Comparison of ENCODE assay signal across 9 cellular contexts in the genomic region with DNA sequence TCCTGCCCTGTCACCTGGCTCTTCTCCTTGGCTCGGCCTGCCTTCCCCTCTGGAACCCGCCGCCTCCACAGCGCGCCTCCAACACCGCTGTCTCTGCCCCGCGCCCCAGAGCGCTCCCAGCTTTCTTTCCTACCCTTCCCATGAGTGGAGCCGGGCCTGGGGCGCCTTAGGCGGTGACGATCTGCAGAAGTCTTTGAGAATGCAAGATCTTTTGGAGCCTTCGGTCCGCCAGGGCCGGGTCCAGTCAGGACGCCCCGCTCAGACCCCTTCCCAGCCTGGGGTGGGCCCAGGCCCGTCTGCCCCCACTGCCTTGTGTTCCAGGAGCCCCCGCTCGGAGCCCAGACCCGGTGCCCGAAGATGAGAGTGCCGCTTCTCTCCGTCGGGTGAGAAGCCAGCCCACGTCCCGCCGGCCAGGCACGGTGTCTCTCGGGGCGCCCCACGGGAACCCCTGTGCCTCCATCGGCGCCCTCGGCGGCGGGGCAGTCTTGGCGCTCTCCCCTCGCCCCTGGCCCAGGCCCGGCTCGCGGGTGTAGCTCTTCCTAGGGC. TPM values are rescaled to one million over a fixed set of nuclear protein-coding genes. Genes with fewer than 3 reads are reported as not detected.
A peak's percentile ranks its signal among the peaks of the same experiment; 100 is the strongest.
DNase-seq lines count a peak whose midpoint lies in the region; ATAC-seq and TF ChIP-seq lines count a peak whose summit lies in the region.
"Had no signal": no experiment of that assay in that cellular context is flagged by ENCODE, and none has a peak within 500 bp of the region (broad histone marks: within the 10 kb centered on the region; RNA-seq: fewer than 3 reads in every experiment).

No MANE protein-coding gene starts in this region.

- H3K56ac ChIP-seq in IMR-90 (ENCODE audit: extremely low read depth, insufficient read depth, low read length), result no peak overlapping the region

- 3% methylated on average over 11 of the region's 43 CpGs; no CpG with 5 or more reads in 1 of the 2 experiments for WGBS in IMR-90 (ENCODE audit: extremely low coverage in 2 of 2, insufficient read length in 1 of 2), 2 experiments
- WGBS in right lobe of liver (ENCODE audit: insufficient coverage, low coverage, low lambda C conversion rate, missing lambda C conversion rate), result 6% methylated on average over 13 of the region's 43 CpGs
- 2 to 7% (median 4%) methylated on average over 30 to 43 of the region's 43 CpGs for WGBS in stomach, 5 donors

- no peak overlapping the region for H4K8ac ChIP-seq in IMR-90 (ENCODE audit: low read depth in 2 of 2, low read length in 2 of 2)

- no peak overlapping the region for H2BK5ac ChIP-seq in IMR-90 (ENCODE audit: low read depth, low read length, poor library complexity, severe bottlenecking)

- no peak overlapping the region for H2BK20ac ChIP-seq in IMR-90 (ENCODE audit: low read depth, low read length)

- no peak for TF ChIP-seq EP300 in stomach (IDR thresholded peaks at IDR 0.05)

- no peaks in the 10 kb centered on the region for H3K4me1 ChIP-seq in IMR-90 (ENCODE audit: control insufficient read depth, insufficient read depth, low read length)
- H3K4me1 ChIP-seq in right lobe of liver, result peaks cover 0 to 12% (median 0%) of the 10 kb centered on the region in 4 donors
- H3K4me1 ChIP-seq in stomach, result peaks cover 12 to 20% (median 16%) of the 10 kb centered on the region in 4 donors

- no peak overlapping the region for H4K91ac ChIP-seq in IMR-90 (ENCODE audit: insufficient read depth, low read depth, low read length)

- no peak overlapping the region for H3K27ac ChIP-seq in IMR-90 (ENCODE audit: insufficient read depth, low read length)
- no peak overlapping the region for H3K27ac ChIP-seq in right lobe of liver
- no peak overlapping the region for H3K27ac ChIP-seq in stomach
- H3K27ac ChIP-seq in RWPE1, result no peak overlapping the region

- H3K27ac Mint-ChIP-seq in central memory CD8-positive, alpha-beta T cell (ENCODE audit: low read depth), result no peak overlapping the region

- no peak overlapping the region for H2BK15ac ChIP-seq in IMR-90 (ENCODE audit: low read depth, low read length)

- no peak overlapping the region for H3K18ac ChIP-seq in IMR-90 (ENCODE audit: low read depth, low read length)

- TF ChIP-seq RAD21 in IMR-90 (IDR thresholded peaks at IDR 0.05; ENCODE audit: low read length), result no peak

- intact Hi-C loops in IMR-90 (cut with micrococcal nuclease) (no loop called here), right lobe of liver (cut with DNase I) (no loop called here), stomach (cut with DNase I; ENCODE audit: low total_unique reads) (no loop called here)

- CTCF ChIA-PET in IMR-90 (lab: Yijun Ruan, JAX), result no interaction called here
- CTCF ChIA-PET in RWPE1 (lab: Yijun Ruan, JAX), result no interaction called here

- H3K4me2 ChIP-seq in IMR-90 (ENCODE audit: low read depth, low read length), result no peak overlapping the region; the same call in 1 of the 2 replicates

- peaks cover 17% of the 10 kb centered on the region for H3K4me1 Mint-ChIP-seq in central memory CD8-positive, alpha-beta T cell

- no peak overlapping the region for H2AK9ac ChIP-seq in IMR-90 (replicated peaks; ENCODE audit: low read depth, low read length, poor library complexity)

- H3K36me3 ChIP-seq in IMR-90 (ENCODE audit: control insufficient read depth, insufficient read depth, low read length), result no peaks in the 10 kb centered on the region
- H3K36me3 ChIP-seq in right lobe of liver, result no peaks in the 10 kb centered on the region
- H3K36me3 ChIP-seq in stomach, result no peaks in the 10 kb centered on the region

- no peaks in the 10 kb centered on the region for H3K9me1 ChIP-seq in IMR-90 (ENCODE audit: insufficient read depth, low read length)

- no peak overlapping the region for H2BK120ac ChIP-seq in IMR-90 (ENCODE audit: low read depth, low read length)

- peak overlapping the region; percentile 70 for H3K4me3 Mint-ChIP-seq in central memory CD8-positive, alpha-beta T cell

- POLR2A ChIA-PET in IMR-90 (lab: Charles Lee; ENCODE audit: unreplicated experiment) (no interaction called here), RWPE1 (lab: Yijun Ruan, JAX; ENCODE audit: low non-redundant PET) (no interaction called here)

- no peak overlapping the region for H3K14ac ChIP-seq in IMR-90 (replicated peaks; ENCODE audit: low read depth, low read length)

- H3K36me3 Mint-ChIP-seq in central memory CD8-positive, alpha-beta T cell (ENCODE audit: insufficient read depth), result no peaks in the 10 kb centered on the region

- H3K27me3 Mint-ChIP-seq in central memory CD8-positive, alpha-beta T cell, result peaks cover 88% of the 10 kb centered on the region

- TF ChIP-seq CTCF in IMR-90 (conservative IDR thresholded peaks at IDR 0.05; ENCODE audit: low read depth, low read length) (no peak), right lobe of liver (IDR thresholded peaks at IDR 0.05) (no peak), stomach (IDR thresholded peaks at IDR 0.05) (no peak), RWPE1 (conservative IDR thresholded peaks at IDR 0.05; ENCODE audit: low read depth) (no peak)

- ATAC-seq in IMR-90 (ENCODE audit: low read depth) (peak; percentile 21; the same call in 1 of the 2 replicates), right lobe of liver (peak in 1 of 4 donors; percentile 27), GM21528 (IDR thresholded peaks at IDR 0.05; ENCODE audit: low FRiP score, unreplicated experiment) (no peak)
- ATAC-seq in central memory CD8-positive, alpha-beta T cell (replicated peaks; ENCODE audit: extremely low read depth, poor library complexity, severe bottlenecking), result no peak

- in situ Hi-C loops in IMR-90 (cut with MboI; ENCODE audit: low sequenced_read_pairs), result no loop called here

- no peaks in the 10 kb centered on the region for H3K9me3 Mint-ChIP-seq in central memory CD8-positive, alpha-beta T cell

- DNase-seq in IMR-90 (no peak), right lobe of liver (no peak), stomach (no peak), RWPE1 (ENCODE audit: low spot score) (no peak), cerebellum (ENCODE audit: low spot score) (no peak)
- DNase-seq in central memory CD8-positive, alpha-beta T cell (ENCODE audit: low spot score in 2 of 2), result no peak
- DNase-seq: activated effector memory CD4-positive, alpha-beta T cell treated with anti-CD3 and anti-CD28 coated beads, Interleukin-2, amount 50 U/mL, for 16 hours; NCI-H187 treated with DMSO at 0.1 percent for 48 hours had no signal

- H3K4me3 ChIP-seq in IMR-90 (ENCODE audit: insufficient read depth, low read depth, low read length) (no peak overlapping the region), right lobe of liver (peak overlapping the region in 2 of 3 donors; percentile 21 to 27), stomach (peak overlapping the region; percentile 33 to 43 (median 35))

- H3K27me3 ChIP-seq in IMR-90 (ENCODE audit: control insufficient read depth, insufficient read depth, low read length), result peaks cover 89% of the 10 kb centered on the region
- H3K27me3 ChIP-seq in right lobe of liver, result peaks cover 7 to 11% of the 10 kb centered on the region in 2 donors
- H3K27me3 ChIP-seq in stomach, result peaks cover 13 to 99% (median 63%) of the 10 kb centered on the region in 3 donors

- dilution Hi-C loops in IMR-90 (cut with HindIII; ENCODE audit: low sequenced_read_pairs, unreplicated experiment), result loop anchor here (25.0 kb wide), 1 partner anchor 421 kb away; no protein-coding TSS in a partner anchor

- H3K9me3 ChIP-seq in IMR-90 (ENCODE audit: control insufficient read depth, insufficient read depth, low read length) (no peaks in the 10 kb centered on the region; the same call in none of the 2 replicates), right lobe of liver (no peaks in the 10 kb centered on the region), stomach (no peaks in the 10 kb centered on the region)

- H4K5ac ChIP-seq in IMR-90 (ENCODE audit: low read depth, low read length), result no peak overlapping the region

- H3K79me1 ChIP-seq in IMR-90 (ENCODE audit: low read depth in 1 of 2, low read length in 2 of 2), result no peaks in the 10 kb centered on the region

- no peak for TF ChIP-seq POLR2A in IMR-90 (IDR thresholded peaks at IDR 0.05; ENCODE audit: low read depth, low read length)
- TF ChIP-seq POLR2A in right lobe of liver (IDR thresholded peaks at IDR 0.05), result no peak
- TF ChIP-seq POLR2A in stomach (IDR thresholded peaks at IDR 0.05), result no peak

- no peak overlapping the region for H2AK5ac ChIP-seq in IMR-90 (ENCODE audit: low read depth, low read length)

- H4K20me1 ChIP-seq in IMR-90 (ENCODE audit: insufficient read depth, low read length), result no peaks in the 10 kb centered on the region

- BruUV-seq in IMR-90 (replicated peaks; lab: Mats Ljungman, UMichigan), result no TSS peak

- H3K4ac ChIP-seq in IMR-90 (ENCODE audit: low read depth, low read length), result no peak overlapping the region

- H2AFZ ChIP-seq in IMR-90 (replicated peaks; ENCODE audit: low read length, poor library complexity), result peak overlapping the region; percentile 66

- H3K23ac ChIP-seq in IMR-90 (ENCODE audit: low read depth, low read length), result no peak overlapping the region

- H3K9ac ChIP-seq in IMR-90 (ENCODE audit: low read depth, low read length), result no peak overlapping the region

TF ChIP-seq in IMR-90, 13 proteins besides CTCF, POLR2A, EP300 and RAD21:
- TF ChIP-seq, protein P1, sequence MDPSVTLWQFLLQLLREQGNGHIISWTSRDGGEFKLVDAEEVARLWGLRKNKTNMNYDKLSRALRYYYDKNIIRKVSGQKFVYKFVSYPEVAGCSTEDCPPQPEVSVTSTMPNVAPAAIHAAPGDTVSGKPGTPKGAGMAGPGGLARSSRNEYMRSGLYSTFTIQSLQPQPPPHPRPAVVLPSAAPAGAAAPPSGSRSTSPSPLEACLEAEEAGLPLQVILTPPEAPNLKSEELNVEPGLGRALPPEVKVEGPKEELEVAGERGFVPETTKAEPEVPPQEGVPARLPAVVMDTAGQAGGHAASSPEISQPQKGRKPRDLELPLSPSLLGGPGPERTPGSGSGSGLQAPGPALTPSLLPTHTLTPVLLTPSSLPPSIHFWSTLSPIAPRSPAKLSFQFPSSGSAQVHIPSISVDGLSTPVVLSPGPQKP (IDR thresholded peaks at IDR 0.05; ENCODE audit: borderline replicate concordance, low read depth, low read length), result no peak
- TF ChIP-seq MAFK (IDR thresholded peaks at IDR 0.05; ENCODE audit: low read depth, low read length), result no peak

RNA-seq across cellular contexts. Expression of a gene that starts 40.0 kb away (rescaled TPM):
- total RNA-seq in IMR-90 (2012; rRNA removed), result 2.2 TPM in 2 replicates
- polyA plus RNA-seq in IMR-90 (2012; rRNA removed), result 4.3 and 5.3 TPM in 2 replicates
- polyA plus RNA-seq in IMR-90 (2012; cell fraction: cytosol; rRNA removed), result 3.0 and 5.1 TPM in 2 replicates
- 3.7 and 8.0 TPM in 2 replicates for polyA plus RNA-seq in IMR-90 (2012; cell fraction: nucleus; rRNA removed; ENCODE audit: low replicate concordance)
- 1 to 10 TPM; 2.5 to 8.6 (median 6.0) TPM for total RNA-seq in right lobe of liver
- 10 to 100 TPM in 2 of 5 donors, 1 to 10 TPM in 2, not detected in 1; 1.8 to 38.5 (median 7.4) TPM for total RNA-seq in stomach
- polyA plus RNA-seq in stomach, result 1 to 10 TPM; 2.4 to 8.0 (median 7.8) TPM
- 2.2 TPM for total RNA-seq in cerebellum

RNA-seq across cellular contexts. Expression of a gene that starts 49.7 kb away (rescaled TPM):
- total RNA-seq in IMR-90 (2012; rRNA removed) (4.7 and 7.0 TPM in 2 replicates), right lobe of liver (10 to 100 TPM in 3 of 6 experiments, 1 to 10 TPM in 3; 5.1 to 13.6 (median 9.3) TPM), stomach (100 to 1,000 TPM in 1 of 5 donors, 10 to 100 TPM in 2, 1 to 10 TPM in 2; 8.5 to 339 (median 14.9) TPM), cerebellum (11.4 TPM)
- polyA plus RNA-seq in IMR-90 (2012; rRNA removed) (14.5 and 14.6 TPM in 2 replicates), stomach (10 to 100 TPM; 11.0 to 12.1 (median 11.0) TPM)
- 9.2 and 13.0 TPM in 2 replicates for polyA plus RNA-seq in IMR-90 (2012; cell fraction: cytosol; rRNA removed)
- polyA plus RNA-seq in IMR-90 (2012; cell fraction: nucleus; rRNA removed; ENCODE audit: low replicate concordance), result 33.5 and 35.9 TPM in 2 replicates
